Comparison of ENCODE assay signal across 24 cellular contexts in the genomic region with DNA sequence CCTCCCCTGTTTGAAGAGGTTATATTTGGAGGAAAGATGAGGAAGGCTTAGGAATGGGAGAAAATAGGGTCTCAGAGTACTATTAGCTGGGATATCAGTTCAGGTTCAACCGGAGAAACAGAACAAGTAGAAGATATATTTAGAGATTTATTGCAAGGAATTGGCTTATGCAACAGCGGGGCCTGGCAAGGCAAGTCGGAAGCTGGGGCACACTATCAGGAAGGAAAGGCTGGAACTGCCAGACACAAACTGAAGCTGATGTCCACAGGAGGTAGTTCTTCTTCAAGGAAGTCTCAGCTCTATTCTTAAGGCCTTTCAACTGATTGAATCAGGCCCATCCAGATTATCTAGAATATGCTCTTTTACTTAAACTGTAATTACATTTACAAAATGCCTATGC.
"Had no signal": no experiment of that assay in that cellular context is flagged by ENCODE, and none has a peak within 500 bp of the region (broad histone marks: within the 10 kb centered on the region; RNA-seq: fewer than 3 reads in every experiment).

No MANE protein-coding gene starts in this region.

- H3K27me3 ChIP-seq: stomach, suprapubic skin, testis, thyroid gland, tibial artery, tibial nerve, transverse colon, upper lobe of left lung, upper lobe of right lung, uterus, vagina had no signal

- H3K9me3 ChIP-seq: stomach, suprapubic skin, testis, thoracic aorta, thyroid gland, tibial artery, tibial nerve, transverse colon, upper lobe of left lung, upper lobe of right lung, uterus, vagina had no signal

- H3K27ac ChIP-seq: stomach, suprapubic skin, testis, thoracic aorta, thyroid gland, tibial artery, tibial nerve, transverse colon, upper lobe of left lung, upper lobe of right lung, uterus, vagina had no signal

- H3K36me3 ChIP-seq: stomach, suprapubic skin, thoracic aorta, thyroid gland, tibial artery, tibial nerve, transverse colon, upper lobe of left lung, upper lobe of right lung, uterus, vagina had no signal

- H3K4me3 ChIP-seq: stomach, suprapubic skin, testis, thoracic aorta, thyroid gland, tibial artery, tibial nerve, transverse colon, upper lobe of left lung, upper lobe of right lung, uterus, vagina had no signal

- DNase-seq: stimulated activated CD4-positive, alpha-beta T cell treated with anti-CD3 and anti-CD28 coated beads, Interleukin-2, amount 100 ng/mL, for 48 hours; stimulated activated CD4-positive, alpha-beta T cell treated with anti-CD3 and anti-CD28 coated beads, Interleukin-4, amount 100 ng/mL, for 1 hour; stimulated activated CD4-positive, alpha-beta T cell treated with anti-CD3 and anti-CD28 coated beads, Interleukin-4, amount 100 ng/mL, for 24 hours; stimulated activated CD4-positive, alpha-beta T cell treated with anti-CD3 and anti-CD28 coated beads, Interleukin-4, amount 100 ng/mL, for 4 hours; stimulated activated CD8-positive, alpha-beta memory T cell treated with anti-CD3 and anti-CD28 coated beads, Interleukin-4, amount 100 ng/mL, for 48 hours; stimulated activated naive B cell treated with anti-CD40 and anti-IgM and Interleukin-4, amounts not matched to agents 10 μg/mL and 1 μg/mL and 100 μg/mL, for 72 hours; stimulated activated naive CD4-positive, alpha-beta T cell; stimulated activated naive CD4-positive, alpha-beta T cell treated with Interleukin-2 at 50 U/mL for 16 hours; stimulated activated naive CD8-positive, alpha-beta T cell treated with anti-CD3 and anti-CD28 coated beads, Interleukin-15, amount 100 ng/mL, for 72 hours; stimulated activated naive CD8-positive, alpha-beta T cell treated with anti-CD3 and anti-CD28 coated beads, Interleukin-15, Interleukin-2, amounts not matched to agents 100 U/mL and 50 U/mL, for 24 hours; stomach; substantia nigra; testis; thyroid gland; tibial artery; transverse colon; trophoblast cell; upper lobe of left lung; upper lobe of right lung; uterus had no signal

- H3K4me1 ChIP-seq: stomach, suprapubic skin, testis, thyroid gland, tibial artery, tibial nerve, upper lobe of left lung, upper lobe of right lung, uterus, vagina had no signal
